28 cellular contexts compared by ENCODE assay signal in the genomic region with DNA sequence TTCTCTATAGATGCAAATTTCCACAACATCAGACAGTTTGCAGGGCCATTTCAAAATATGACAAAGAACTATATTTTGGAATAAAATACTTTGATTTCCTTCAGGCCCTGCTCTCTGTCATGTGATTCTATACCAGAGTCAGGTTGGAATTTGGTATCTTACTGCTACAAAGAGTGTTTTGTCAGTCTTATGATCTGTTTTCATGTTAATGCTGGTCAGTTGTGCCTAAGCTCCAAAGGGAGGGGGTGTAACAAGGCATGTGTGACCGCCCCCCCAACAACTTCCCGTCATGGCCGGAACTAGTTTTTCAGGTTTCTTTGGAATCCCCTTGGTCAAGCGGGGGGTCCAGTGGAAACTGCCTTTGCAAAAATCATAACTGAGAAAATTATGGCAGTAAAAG. TPM values are rescaled to one million over a fixed set of nuclear protein-coding genes. Genes with fewer than 3 reads are reported as not detected.
"Had no signal": no experiment of that assay in that cellular context is flagged by ENCODE, and none has a peak within 500 bp of the region (broad histone marks: within the 10 kb centered on the region; RNA-seq: fewer than 3 reads in every experiment).

No MANE protein-coding gene starts in this region.

- H3K27ac Mint-ChIP-seq: naive thymus-derived CD8-positive, alpha-beta T cell; nephron; stimulated activated memory B cell treated with anti-CD40 and anti-IgM and Interleukin-4, amounts not matched to agents 10 μg/mL and 1 μg/mL and 100 μg/mL, for 72 hours; stimulated activated naive CD8-positive, alpha-beta T cell treated with anti-CD3 and anti-CD28 coated beads, Interleukin-15, amount 100 ng/mL, for 72 hours; type B pancreatic cell had no signal

- H3K36me3 Mint-ChIP-seq: stimulated activated memory B cell treated with anti-CD40 and anti-IgM and Interleukin-4, amounts not matched to agents 10 μg/mL and 1 μg/mL and 100 μg/mL, for 72 hours; type B pancreatic cell had no signal

- H3K9me3 Mint-ChIP-seq: nephron; stimulated activated memory B cell treated with anti-CD40 and anti-IgM and Interleukin-4, amounts not matched to agents 10 μg/mL and 1 μg/mL and 100 μg/mL, for 72 hours; type B pancreatic cell had no signal

- H3K36me3 ChIP-seq: left lung, lower lobe of right lung, pancreas, prostate gland, right lobe of liver, tibial nerve, uterus had no signal

- H3K4me2 ChIP-seq: smooth muscle cell had no signal

- H3K27me3 ChIP-seq: left lung, pancreas, right lobe of liver, tibial nerve, uterus had no signal

- H3K4me3 Mint-ChIP-seq: naive thymus-derived CD8-positive, alpha-beta T cell; nephron; neural crest cell; stimulated activated memory B cell treated with anti-CD40 and anti-IgM and Interleukin-4, amounts not matched to agents 10 μg/mL and 1 μg/mL and 100 μg/mL, for 72 hours; stimulated activated naive CD8-positive, alpha-beta T cell treated with anti-CD3 and anti-CD28 coated beads, Interleukin-15, amount 100 ng/mL, for 72 hours; type B pancreatic cell had no signal

- H3K27ac ChIP-seq: left lung, lower lobe of right lung, pancreas, prostate gland, right lobe of liver, tibial nerve, uterus had no signal

- H3K4me1 ChIP-seq: left lung, pancreas, prostate gland, right lobe of liver, uterus had no signal

- DNase-seq: hippocampal formation; kidney glomerular epithelial cell; left cardiac atrium; left lung; lower lobe of right lung; mammary epithelial cell; mesenchymal stem cell; naive thymus-derived CD8-positive, alpha-beta T cell; nucleus accumbens; pancreas; posterior cingulate gyrus; retina; right lobe of liver; stimulated activated CD4-positive, alpha-beta T cell treated with anti-CD3 and anti-CD28 coated beads, Interleukin-1b, Interleukin-23, amount 100 ng/mL, for 48 hours; stimulated activated CD4-positive, alpha-beta T cell treated with anti-CD3 and anti-CD28 coated beads, Interleukin-2, amount 100 ng/mL, for 48 hours; stimulated activated CD4-positive, alpha-beta T cell treated with anti-CD3 and anti-CD28 coated beads, Interleukin-4, amount 100 ng/mL, for 4 hours; stimulated activated CD8-positive, alpha-beta memory T cell treated with anti-CD3 and anti-CD28 coated beads, Interleukin-4, amount 100 ng/mL, for 48 hours; stimulated activated naive CD4-positive, alpha-beta T cell treated with Interleukin-2 at 50 U/mL for 16 hours; stimulated activated naive CD8-positive, alpha-beta T cell treated with anti-CD3 and anti-CD28 coated beads, Interleukin-15, amount 100 ng/mL, for 72 hours; substantia nigra; uterus had no signal

- H3K4me3 ChIP-seq: left lung, lower lobe of right lung, pancreas, prostate gland, right lobe of liver, smooth muscle cell, tibial nerve, uterus had no signal

- ATAC-seq: left cardiac atrium; left lung; lower lobe of right lung; naive thymus-derived CD8-positive, alpha-beta T cell; pancreas; right lobe of liver; stimulated activated memory B cell treated with anti-CD40 and anti-IgM and Interleukin-4, amounts not matched to agents 10 μg/mL and 1 μg/mL and 100 μg/mL, for 72 hours; stimulated activated naive CD8-positive, alpha-beta T cell treated with anti-CD3 and anti-CD28 coated beads, Interleukin-15, amount 100 ng/mL, for 72 hours had no signal

- H3K4me1 Mint-ChIP-seq: stimulated activated memory B cell treated with anti-CD40 and anti-IgM and Interleukin-4, amounts not matched to agents 10 μg/mL and 1 μg/mL and 100 μg/mL, for 72 hours; stimulated activated naive CD8-positive, alpha-beta T cell treated with anti-CD3 and anti-CD28 coated beads, Interleukin-15, amount 100 ng/mL, for 72 hours had no signal

RNA-seq across cellular contexts. Expression of gene C11orf96, which starts 15.1 kb away (rescaled TPM):
- total RNA-seq: mammary epithelial cell; naive thymus-derived CD8-positive, alpha-beta T cell had no signal
- polyA plus RNA-seq: mammary epithelial cell; naive thymus-derived CD8-positive, alpha-beta T cell had no signal
